ENCODE assay signal across 10 cellular contexts in the genomic region with DNA sequence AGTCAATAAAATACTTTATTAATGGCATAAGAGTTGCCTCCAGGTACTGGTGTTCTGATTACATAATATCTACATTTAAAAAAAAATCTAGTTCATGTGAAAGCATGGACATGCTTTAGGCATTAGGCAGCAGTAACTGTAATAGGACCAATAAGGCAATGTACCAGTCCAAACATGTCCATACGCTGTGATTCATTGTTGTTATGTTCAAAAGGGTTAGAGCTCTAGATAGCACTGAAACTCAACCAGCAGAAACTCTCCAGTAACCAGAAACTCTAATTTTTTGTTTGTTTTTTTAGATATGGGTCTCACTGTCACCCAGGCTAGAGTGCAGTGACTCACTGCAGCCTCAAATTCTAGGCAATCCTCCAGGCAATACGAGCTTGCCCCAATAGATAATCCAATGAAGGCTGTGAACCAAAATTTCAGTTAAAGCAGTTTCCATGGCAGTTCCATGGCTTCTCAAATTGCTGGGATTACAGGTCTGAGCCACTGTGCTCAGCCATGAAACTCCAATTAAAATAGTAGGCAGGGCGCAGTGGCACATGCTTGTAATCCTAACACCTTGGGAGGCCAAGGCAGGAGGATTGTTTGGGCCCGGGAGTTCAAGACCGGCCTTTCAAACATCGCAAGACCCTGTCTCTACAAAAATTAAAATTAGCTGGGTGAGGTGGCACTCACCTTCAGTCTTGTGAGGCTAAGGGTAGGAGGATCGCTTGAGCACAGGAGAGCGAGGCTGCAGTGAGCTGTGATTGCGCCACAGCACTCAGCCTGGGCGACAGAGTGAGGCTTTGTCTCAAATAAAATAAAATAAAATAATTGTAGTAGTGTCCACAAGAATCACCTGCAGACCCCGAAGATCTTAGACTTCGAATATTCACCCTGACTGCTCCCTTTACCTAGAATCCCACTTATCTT. TPM values are rescaled to one million over a fixed set of nuclear protein-coding genes. Genes with fewer than 3 reads are reported as not detected.
DNase-seq lines count a peak whose midpoint lies in the region; ATAC-seq, FAIRE-seq and TF ChIP-seq lines count a peak whose summit lies in the region.
"Had no signal": no experiment of that assay in that cellular context is flagged by ENCODE, and none has a peak within 500 bp of the region (broad histone marks: within the 10 kb centered on the region; RNA-seq: fewer than 3 reads in every experiment).

No MANE protein-coding gene starts in this region.

- no peaks in the 10 kb centered on the region for H3K79me1 ChIP-seq in trophoblast cell (ENCODE audit: low read length)

- no peak overlapping the region for H3K4me2 ChIP-seq in trophoblast cell (ENCODE audit: low read length)

- no peak overlapping the region for H2BK5ac ChIP-seq in trophoblast cell (ENCODE audit: low read depth, low read length, poor library complexity)

- H3K23ac ChIP-seq in trophoblast cell (ENCODE audit: low read length) = no peak overlapping the region

- no peak overlapping the region for H3K18ac ChIP-seq in trophoblast cell (ENCODE audit: low read length)

- H3K4me1 ChIP-seq in Panc1 (ENCODE audit: control insufficient read depth, insufficient read depth, low read length) (no peaks in the 10 kb centered on the region), trophoblast cell (ENCODE audit: control insufficient read depth in 1 of 2, insufficient read depth in 2 of 2, low read length in 2 of 2) (peaks cover 0 to 1% of the 10 kb centered on the region in 2 experiments), small intestine (ENCODE audit: control insufficient read depth in 2 of 2, insufficient read depth in 1 of 2, low read depth in 1 of 2, low read length in 1 of 2) (no peaks in the 10 kb centered on the region)

- BruUV-seq in Panc1 (replicated peaks; lab: Mats Ljungman, UMichigan) = no TSS peak

- H3K36me3 ChIP-seq in Panc1 (ENCODE audit: control insufficient read depth, insufficient read depth, low read length) = no peaks in the 10 kb centered on the region
- H3K36me3 ChIP-seq in trophoblast cell (ENCODE audit: control insufficient read depth in 1 of 2, insufficient read depth in 2 of 2, low read length in 2 of 2) = no peaks in the 10 kb centered on the region
- no peaks in the 10 kb centered on the region for H3K36me3 ChIP-seq in small intestine (ENCODE audit: control insufficient read depth in 2 of 2, insufficient read depth in 2 of 2, low read length in 2 of 2)

- ATAC-seq in Panc1 (peak; percentile 70; the same call in 1 of the 2 replicates), esophagus mucosa (peak; percentile 100)
- ATAC-seq: natural killer cell treated with Interleukin-12 subunit alpha and Interleukin-12 subunit beta and Interleukin-15 and Interleukin-18, amount 100 ng/mL, for 72 hours had no signal

- H3K9ac ChIP-seq in trophoblast cell (ENCODE audit: low read length) = no peak overlapping the region

- CTCF ChIA-PET in Panc1 (lab: Charles Lee) = no interaction called here

- no peak overlapping the region for H2AFZ ChIP-seq in trophoblast cell (ENCODE audit: insufficient read depth, low read length, poor library complexity)

- H4K91ac ChIP-seq in trophoblast cell (ENCODE audit: low read depth, low read length) = no peak overlapping the region

- intact Hi-C loops in Panc1 (cut with micrococcal nuclease; ENCODE audit: unreplicated experiment) = no loop called here

- H3K4ac ChIP-seq in trophoblast cell (ENCODE audit: low read depth, low read length) = no peak overlapping the region

- H4K12ac ChIP-seq in trophoblast cell (ENCODE audit: low read depth, low read length) = no peak overlapping the region

- in situ Hi-C loops in Panc1 (cut with HindIII; ENCODE audit: low pct_unique_long_range_greater_than_20kb, low sequenced_read_pairs) = no loop called here

- H3K79me2 ChIP-seq in trophoblast cell (ENCODE audit: control insufficient read depth, insufficient read depth, low read length, poor library complexity) = no peaks in the 10 kb centered on the region

- H3K14ac ChIP-seq in trophoblast cell (ENCODE audit: low read length) = no peak overlapping the region

- H4K8ac ChIP-seq in trophoblast cell (ENCODE audit: low read depth, low read length) = no peak overlapping the region

- H2BK120ac ChIP-seq in trophoblast cell (ENCODE audit: insufficient read depth, low read length, poor library complexity) = no peak overlapping the region

- POLR2A ChIA-PET in Panc1 (lab: Charles Lee) = no interaction called here

- no peaks in the 10 kb centered on the region for H3K27me3 ChIP-seq in Panc1 (ENCODE audit: control insufficient read depth, insufficient read depth, low read length)
- H3K27me3 ChIP-seq in trophoblast cell (ENCODE audit: insufficient read depth, low read length) = no peaks in the 10 kb centered on the region
- H3K27me3 ChIP-seq in small intestine (ENCODE audit: control insufficient read depth in 2 of 2, insufficient read depth in 2 of 2, low read length in 2 of 2) = no peaks in the 10 kb centered on the region

- DNase-seq in ELR (ENCODE audit: low read depth) = peak; percentile 93
- no peak for DNase-seq in Panc1 (ENCODE audit: low read depth, low spot score)
- DNase-seq in trophoblast cell = peak; percentile 80 to 95
- DNase-seq in effector CD4-positive, alpha-beta T cell = no peak
- no peak for DNase-seq in small intestine
- no peak for DNase-seq in NOMO-1 treated with DMSO at 0.1 percent for 48 hours (lab: John Stamatoyannopoulos, UW; ENCODE audit: unreplicated experiment)
- no peak for DNase-seq in activated CD4-positive, alpha-beta T cell treated with anti-CD3 and anti-CD28 coated beads, Interleukin-2, amount 50 U/mL, for 4 hours
- DNase-seq: Kasumi-1 had no signal

- H2AK5ac ChIP-seq in trophoblast cell (ENCODE audit: low read length) = no peak overlapping the region

- H3K9me3 ChIP-seq in Panc1 (ENCODE audit: control insufficient read depth, insufficient read depth, low read depth, low read length) = peaks cover 3% of the 10 kb centered on the region; the same call in 1 of the 2 replicates
- H3K9me3 ChIP-seq in trophoblast cell (ENCODE audit: insufficient read depth, low read depth, low read length) = peaks cover 2% of the 10 kb centered on the region
- H3K9me3 ChIP-seq in small intestine (ENCODE audit: control insufficient read depth, low read depth) = no peaks in the 10 kb centered on the region

- H3K4me3 ChIP-seq in Panc1 (ENCODE audit: low read depth in 2 of 2, low read length in 2 of 2) (no peak overlapping the region), trophoblast cell (ENCODE audit: low read depth, low read length) (no peak overlapping the region), small intestine (ENCODE audit: low read depth in 1 of 2, low read length in 2 of 2) (no peak overlapping the region)

- H3K27ac ChIP-seq in Panc1 (ENCODE audit: low read length) = no peak overlapping the region
- H3K27ac ChIP-seq in trophoblast cell (ENCODE audit: low read depth, low read length) = no peak overlapping the region
- no peak overlapping the region for H3K27ac ChIP-seq in small intestine (ENCODE audit: low read depth in 1 of 2, low read length in 1 of 2)

- no peak for FAIRE-seq in small intestine (lab: Jason Lieb, UNC)

- TF ChIP-seq CTCF in Panc1 (IDR thresholded peaks at IDR 0.05) = no peak

- no peak overlapping the region for H2BK12ac ChIP-seq in trophoblast cell (ENCODE audit: low read length)

- no CpG with 5 or more reads among the region's 12 CpGs for WGBS in trophoblast cell (ENCODE audit: extremely low coverage, insufficient coverage, insufficient read length)
- WGBS in small intestine, 3 donors = 88 to 91% (median 91%) methylated on average over 12 of the region's 12 CpGs

RNA-seq across cellular contexts. Expression of gene MGARP, which starts 36.3 kb away (rescaled TPM):
- total RNA-seq in Panc1 (2021; ENCODE audit: unreplicated experiment) (2.3 TPM), esophagus mucosa (0.28 TPM)
- 0.67 TPM for polyA plus RNA-seq in Panc1 (2012; ENCODE audit: insufficient read length)
- 0.06 and 0.14 TPM in 2 replicates for polyA plus RNA-seq in trophoblast cell (2013)
- polyA plus RNA-seq in small intestine = under 1 TPM in 2 of 3 donors, not detected in 1; 0.25 to 0.89 TPM

RNA-seq across cellular contexts. Expression of gene NAA15, which starts 57.6 kb away (rescaled TPM):
- total RNA-seq in Panc1 (2021; ENCODE audit: unreplicated experiment) (55.0 TPM), esophagus mucosa (35.5 TPM)
- 14.0 TPM for polyA plus RNA-seq in Panc1 (2012; ENCODE audit: insufficient read length)
- polyA plus RNA-seq in trophoblast cell (2013) = 22.1 and 23.3 TPM in 2 replicates
- polyA plus RNA-seq in small intestine = 1 to 10 TPM; 5.4 to 9.6 (median 7.6) TPM

RNA-seq across cellular contexts. Expression of gene NDUFC1, which starts 58.6 kb away (rescaled TPM):
- total RNA-seq in Panc1 (2021; ENCODE audit: unreplicated experiment) (56.5 TPM), esophagus mucosa (68.2 TPM)
- polyA plus RNA-seq in Panc1 (2012; ENCODE audit: insufficient read length) = 90.0 TPM
- 108 and 115 TPM in 2 replicates for polyA plus RNA-seq in trophoblast cell (2013)
- 100 to 1,000 TPM; 125 to 194 (median 172) TPM for polyA plus RNA-seq in small intestine

Comparison
In these comparisons a context has a peak if more than half of its experiments do, and no peak if none do; other contexts are left out.
1. DNase-seq: peak in ELR (single experiment) and trophoblast cell (2 of 2); none in Panc1 (single experiment), effector CD4-positive, alpha-beta T cell (single experiment), small intestine (single experiment), NOMO-1 treated with DMSO at 0.1 percent for 48 hours (single experiment) and activated CD4-positive, alpha-beta T cell treated with anti-CD3 and anti-CD28 coated beads, Interleukin-2, amount 50 U/mL, for 4 hours (0 of 2).